ENCODE assay signal across 8 cellular contexts in genomic region chr13:36344886-36345437, GRCh38. TPM values are rescaled to one million over a fixed set of nuclear protein-coding genes. Genes with fewer than 3 reads are reported as not detected.
A peak's percentile ranks its signal among the peaks of the same experiment; 100 is the strongest.
DNase-seq lines count a peak whose midpoint lies in the region; ATAC-seq and TF ChIP-seq lines count a peak whose summit lies in the region.

No MANE protein-coding gene starts in this region.

- intact Hi-C loops in breast epithelium (cut with DNase I; ENCODE audit: low total_unique reads) = no loop called here
- intact Hi-C loops in lower lobe of right lung (cut with DNase I) = no loop called here

- H3K4me1 ChIP-seq in breast epithelium (no peaks in the 10 kb centered on the region), lower lobe of right lung (peaks cover 43% of the 10 kb centered on the region), thoracic aorta (ENCODE audit: control insufficient read depth in 1 of 2, low read depth in 2 of 2) (peaks cover 12 to 28% of the 10 kb centered on the region in 2 donors)

- H3K27me3 ChIP-seq in breast epithelium (no peaks in the 10 kb centered on the region), lower lobe of right lung (ENCODE audit: low read depth) (no peaks in the 10 kb centered on the region), thoracic aorta (replicated peaks; ENCODE audit: insufficient read depth) (no peaks in the 10 kb centered on the region)

- no peak for ATAC-seq in lower lobe of right lung
- ATAC-seq in thoracic aorta (ENCODE audit: insufficient number of reproducible peaks, low FRiP score, low read depth) = no peak
- ATAC-seq in HG03457 (IDR thresholded peaks at IDR 0.05; ENCODE audit: unreplicated experiment) = no peak

- H3K4me3 ChIP-seq in GM08714 (ENCODE audit: low read length) (peak overlapping the region; percentile 74; the same call in 1 of the 2 replicates), NB4 (ENCODE audit: low read depth, low read length) (peak overlapping the region; percentile 93), breast epithelium (peak overlapping the region; percentile 70 to 87 (median 86)), lower lobe of right lung (peak overlapping the region; percentile 79), thoracic aorta (peak overlapping the region; percentile 78)

- TF ChIP-seq POLR2A in NB4 (IDR thresholded peaks at IDR 0.05; ENCODE audit: extremely low read depth, insufficient read length) (no peak), breast epithelium (IDR thresholded peaks at IDR 0.05) (no peak)

- peak overlapping the region; percentile 97 to 99 for H3K27ac ChIP-seq in breast epithelium
- peak overlapping the region; percentile 99 for H3K27ac ChIP-seq in lower lobe of right lung
- peak overlapping the region; percentile 94 to 98 for H3K27ac ChIP-seq in thoracic aorta

- H3K36me3 ChIP-seq in breast epithelium (no peaks in the 10 kb centered on the region), lower lobe of right lung (no peaks in the 10 kb centered on the region), thoracic aorta (no peaks in the 10 kb centered on the region)

- H3K9me3 ChIP-seq in breast epithelium (no peaks in the 10 kb centered on the region), lower lobe of right lung (no peaks in the 10 kb centered on the region), thoracic aorta (no peaks in the 10 kb centered on the region)

- DNase-seq in NB4 (ENCODE audit: low read depth) (peak; percentile 67), breast epithelium (ENCODE audit: low spot score in 2 of 2) (no peak), lower lobe of right lung (no peak), thoracic aorta (ENCODE audit: low spot score) (no peak), NCI-H2029 (lab: John Stamatoyannopoulos, UW) (no peak)
- no peak for DNase-seq in activated CD8-positive, alpha-beta memory T cell treated with anti-CD3 and anti-CD28 coated beads for 24 hours

- TF ChIP-seq CTCF in NB4 (IDR thresholded peaks at IDR 0.05; ENCODE audit: low read depth, low read length) (no peak), breast epithelium (IDR thresholded peaks at IDR 0.05) (no peak), lower lobe of right lung (IDR thresholded peaks at IDR 0.05) (no peak), thoracic aorta (IDR thresholded peaks at IDR 0.05) (no peak)

RNA-seq across cellular contexts. Expression of gene SPART, which starts 1.2 kb away (rescaled TPM):
- total RNA-seq in breast epithelium (100 to 1,000 TPM in 2 of 3 donors, 10 to 100 TPM in 1; 79.6 to 111 (median 105) TPM), lower lobe of right lung (72.5 TPM), thoracic aorta (100 to 1,000 TPM in 1 of 2 donors, 10 to 100 TPM in 1; 86.8 to 116 TPM)

RNA-seq across cellular contexts. Expression of gene CCDC169, which starts 47.3 kb away (rescaled TPM):
- total RNA-seq in breast epithelium = 1 to 10 TPM in 2 of 3 donors, under 1 TPM in 1; 0.73 to 2.9 (median 1.1) TPM
- not detected for total RNA-seq in lower lobe of right lung
- total RNA-seq in thoracic aorta = not detected
